8 cellular contexts compared by ENCODE assay signal in genomic region chr2:195656131-195656858, GRCh38. TPM values are rescaled to one million over a fixed set of nuclear protein-coding genes. Genes with fewer than 3 reads are reported as not detected.
DNase-seq lines count a peak whose midpoint lies in the region; ATAC-seq, FAIRE-seq and TF ChIP-seq lines count a peak whose summit lies in the region.

No MANE protein-coding gene starts in this region.

- H3K79me1 ChIP-seq in mesendoderm (ENCODE audit: low read length), result no peaks in the 10 kb centered on the region

- H3K4me2 ChIP-seq in mesendoderm (ENCODE audit: low read length), result peak overlapping the region; percentile 31

- H3K56ac ChIP-seq in mesendoderm (ENCODE audit: low read length), result peak overlapping the region; percentile 75

- peak overlapping the region; percentile 81 for H3K18ac ChIP-seq in mesendoderm (ENCODE audit: low read length)

- H3K36me3 ChIP-seq in mesendoderm (ENCODE audit: control insufficient read depth, insufficient read depth, low read length) (no peaks in the 10 kb centered on the region), uterus (no peaks in the 10 kb centered on the region)

- H2AK5ac ChIP-seq in mesendoderm (ENCODE audit: low read length), result no peak overlapping the region

- H3K27me3 ChIP-seq in CD4-positive, alpha-beta T cell (ENCODE audit: control insufficient read depth, insufficient read depth, low read length), result no peaks in the 10 kb centered on the region
- H3K27me3 ChIP-seq in mesendoderm (ENCODE audit: insufficient read depth, low read length, poor library complexity), result no peaks in the 10 kb centered on the region
- H3K27me3 ChIP-seq in uterus, result no peaks in the 10 kb centered on the region

- H3K9me3 ChIP-seq in CD4-positive, alpha-beta T cell (ENCODE audit: control insufficient read depth, low read length), result no peaks in the 10 kb centered on the region
- no peaks in the 10 kb centered on the region for H3K9me3 ChIP-seq in uterus

- peaks cover 29% of the 10 kb centered on the region for H3K4me1 Mint-ChIP-seq in CD4-positive, alpha-beta T cell (ENCODE audit: low read depth)

- peak overlapping the region; percentile 0 for H4K5ac ChIP-seq in mesendoderm (ENCODE audit: low read length)

- no CpG with 5 or more reads among the region's 20 CpGs for WGBS in mesendoderm (ENCODE audit: extremely low coverage, insufficient coverage, low lambda C conversion rate)

- peak overlapping the region; percentile 55 for H3K4ac ChIP-seq in mesendoderm (ENCODE audit: low read depth, low read length)

- in situ Hi-C loops in astrocyte of the spinal cord (cut with HindIII; ENCODE audit: low sequenced_read_pairs), result no loop called here

- ATAC-seq in CD4-positive, alpha-beta T cell (ENCODE audit: poor library complexity), result peak; percentile 41

- no peak overlapping the region for H2BK120ac ChIP-seq in mesendoderm (ENCODE audit: low read depth, low read length)

- H3K9me3 Mint-ChIP-seq in CD4-positive, alpha-beta T cell, result no peaks in the 10 kb centered on the region

- FAIRE-seq in HTR-8/SVneo (lab: Jason Lieb, UNC), result no peak

- no peak for DNase-seq in CD4-positive, alpha-beta T cell
- DNase-seq in Jurkat, Clone E6-1 (ENCODE audit: low read depth, low spot score), result no peak
- no peak for DNase-seq in astrocyte of the spinal cord (ENCODE audit: low read depth, low spot score)
- DNase-seq in mesendoderm, result no peak
- peak in 1 of 2 donors; percentile 31 for DNase-seq in uterus
- no peak for DNase-seq in HTR-8/SVneo (ENCODE audit: insufficient read length, low spot score)
- no peak for DNase-seq in NK-92 treated with Interleukin-12 subunit alpha and Interleukin-12 subunit beta, amount 100 ng/mL, for 24 hours (lab: John Stamatoyannopoulos, UW)
- DNase-seq in NCI-H510A treated with DMSO at 0.1 percent for 48 hours (lab: John Stamatoyannopoulos, UW), result no peak

- peaks cover 2% of the 10 kb centered on the region for H3K4me1 ChIP-seq in mesendoderm (ENCODE audit: control insufficient read depth, low read depth, low read length)
- no peaks in the 10 kb centered on the region for H3K4me1 ChIP-seq in uterus

- H3K36me3 Mint-ChIP-seq in CD4-positive, alpha-beta T cell (ENCODE audit: low read depth), result peaks cover 27% of the 10 kb centered on the region

- no peak for TF ChIP-seq POLR2A in uterus (IDR thresholded peaks at IDR 0.05)

- H3K27me3 Mint-ChIP-seq in CD4-positive, alpha-beta T cell, result peaks cover 4% of the 10 kb centered on the region

- peak overlapping the region; percentile 98 for H3K27ac Mint-ChIP-seq in CD4-positive, alpha-beta T cell

- no peak overlapping the region for H2BK15ac ChIP-seq in mesendoderm (replicated peaks; ENCODE audit: low read depth)

- H3K4me3 ChIP-seq in Jurkat, Clone E6-1 (ENCODE audit: low read length), result peak overlapping the region; percentile 75
- H3K4me3 ChIP-seq in astrocyte of the spinal cord (ENCODE audit: low read depth, low read length) (peak overlapping the region; percentile 89), mesendoderm (ENCODE audit: low read length) (no peak overlapping the region), uterus (peak overlapping the region; percentile 85 to 86)

- H3K9ac ChIP-seq in mesendoderm (ENCODE audit: low read length), result peak overlapping the region; percentile 52

- peak overlapping the region; percentile 99 for H3K4me3 Mint-ChIP-seq in CD4-positive, alpha-beta T cell

- intact Hi-C loops in CD4-positive, alpha-beta T cell (cut with DNase I, micrococcal nuclease), result loop anchor here (5.0 kb wide), 3 partner anchors 79 to 981 kb away; partner anchors contain the start of gene CCDC150 (in 1 of the 2)
- intact Hi-C loops in uterus (cut with DNase I; ENCODE audit: low total_unique reads), result no loop called here

- no peak overlapping the region for H4K8ac ChIP-seq in mesendoderm (ENCODE audit: low read depth, low read length)

- peaks cover 17% of the 10 kb centered on the region for H3K79me2 ChIP-seq in mesendoderm (ENCODE audit: control insufficient read depth, insufficient read depth, low read length)

- CTCF ChIA-PET in CD4-positive, alpha-beta T cell (lab: Charles Lee), result interaction anchor here (1.3 to 1.4 kb wide), 2 partner anchors 80 to 158 kb away, joined by 4 to 7 read pairs; no protein-coding TSS in a partner anchor

- H3K23ac ChIP-seq in mesendoderm (ENCODE audit: low read length), result no peak overlapping the region

- no peak overlapping the region for H2BK5ac ChIP-seq in mesendoderm (ENCODE audit: low read length)

- TF ChIP-seq CTCF in CD4-positive, alpha-beta T cell (IDR thresholded peaks at IDR 0.05), result no peak
- no peak for TF ChIP-seq CTCF in astrocyte of the spinal cord (IDR thresholded peaks at IDR 0.05; ENCODE audit: low read depth, low read length)
- TF ChIP-seq CTCF in uterus (IDR thresholded peaks at IDR 0.05), result no peak

- POLR2A ChIA-PET in CD4-positive, alpha-beta T cell (lab: Charles Lee), result interaction anchor here (0.6 to 5.7 kb wide), 50 partner anchors 8 to 1843 kb away, joined by 3 to 225 read pairs (median 5); partner anchors contain the start of genes DNAH7, HSPD1, SF3B1 and STK17B

- peak overlapping the region; percentile 99 for H3K27ac ChIP-seq in CD4-positive, alpha-beta T cell (ENCODE audit: low read depth, low read length)
- H3K27ac ChIP-seq in mesendoderm (ENCODE audit: low read depth, low read length) (no peak overlapping the region), uterus (peak overlapping the region; percentile 88 to 100)

RNA-seq across cellular contexts. Expression of gene SLC39A10, which starts 0.7 kb away (rescaled TPM):
- 10 to 100 TPM; 38.2 to 39.4 TPM for total RNA-seq in CD4-positive, alpha-beta T cell
- polyA plus RNA-seq in Jurkat, Clone E6-1 (2012; ENCODE audit: insufficient read depth, insufficient read length), result 15.2 TPM
- polyA plus RNA-seq in mesendoderm (2013, experiment 1 of 2), result 39.6 TPM
- polyA plus RNA-seq in mesendoderm (2013, experiment 2 of 2), result 38.8 TPM
- 10 to 100 TPM; 13.1 to 93.5 (median 31.4) TPM for total RNA-seq in uterus
